In genomic region chr10:119320981-119321380, GRCh38 we compare ENCODE assay signal across 24 cellular contexts.
DNase-seq lines count a peak whose midpoint lies in the region; ATAC-seq, FAIRE-seq and TF ChIP-seq lines count a peak whose summit lies in the region.
"Had no signal": no experiment of that assay in that cellular context is flagged by ENCODE, and none has a peak within 500 bp of the region (broad histone marks: within the 10 kb centered on the region; RNA-seq: fewer than 3 reads in every experiment).

No MANE protein-coding gene starts in this region.

- no peak overlapping the region for H3K9ac ChIP-seq in GM12878 (ENCODE audit: control insufficient read depth, insufficient read depth, low read length)

- H3K36me3 Mint-ChIP-seq in IgD-negative memory B cell = peaks cover 6% of the 10 kb centered on the region
- peaks cover 3% of the 10 kb centered on the region for H3K36me3 Mint-ChIP-seq in neural crest cell (ENCODE audit: low read depth)
- H3K36me3 Mint-ChIP-seq in T-cell = peaks cover 12% of the 10 kb centered on the region

- H3K9me3 Mint-ChIP-seq in IgD-negative memory B cell (peaks cover 0 to 3% (median 2%) of the 10 kb centered on the region in 3 donors), neural crest cell (no peaks in the 10 kb centered on the region), T-cell (no peaks in the 10 kb centered on the region)
- H3K9me3 Mint-ChIP-seq: activated T-helper 2 cell treated with anti-CD3 and anti-CD28 coated beads, Interferon-gamma antibody, Interleukin-2, Interleukin-4, amounts not matched to agents 10 μg/mL and 5 μg/mL and 100 μg/mL, durations not matched to agents 14 hours and 24 hours and 36 hours; CD4-positive, alpha-beta memory T cell; central memory CD8-positive, alpha-beta T cell had no signal

- BruUV-seq in GM12878 (replicated peaks; lab: Mats Ljungman, UMichigan) = no TSS peak

- no peaks in the 10 kb centered on the region for H3K27me3 ChIP-seq in GM12878 (replicated peaks in 1 of 2; ENCODE audit: control insufficient read depth in 2 of 2, insufficient read depth in 2 of 2, low read length in 1 of 2)
- H3K27me3 ChIP-seq: ovary, vagina had no signal

- CTCF ChIA-PET in GM12878 (lab: Yijun Ruan, JAX) (interaction anchor here (1.1 to 1.3 kb wide), 2 partner anchors 111 to 121 kb away, joined by 3 to 4 read pairs; no protein-coding TSS in a partner anchor), T-cell (lab: Charles Lee) (interaction anchor here (0.6 kb wide), 2 partner anchors 55 to 95 kb away, joined by 3 to 4 read pairs; no protein-coding TSS in a partner anchor)

- ATAC-seq in GM12878 = peak; percentile 16; the same call in 1 of the 3 replicates
- ATAC-seq in T-cell (replicated peaks in 1 of 4) = no peak
- no peak for ATAC-seq in HG02973 (IDR thresholded peaks at IDR 0.05; ENCODE audit: unreplicated experiment)
- ATAC-seq: stimulated activated naive CD8-positive, alpha-beta T cell treated with anti-CD3 and anti-CD28 coated beads, Interleukin-15, Interleukin-2, amounts not matched to agents 100 U/mL and 50 U/mL, for 24 hours; T-helper 17 cell had no signal

- RAD21 ChIA-PET in GM12878 (lab: Charles Lee; ENCODE audit: unreplicated experiment) = no interaction called here

- TF ChIP-seq EP300 in GM12878 (IDR thresholded peaks at IDR 0.05; ENCODE audit: borderline replicate concordance in 1 of 2, control insufficient read depth in 1 of 2, low read depth in 2 of 2, low read length in 2 of 2) = no peak

- TF ChIP-seq CTCF in GM12878 (IDR thresholded peaks at IDR 0.05 in 2 of 3, conservative IDR thresholded peaks at IDR 0.05 in 1 of 3; ENCODE audit: control insufficient read depth in 2 of 3, extremely low read depth in 1 of 3, insufficient read depth in 1 of 3, low read depth in 3 of 3, low read length in 3 of 3) (no peak), neural crest cell (conservative IDR thresholded peaks at IDR 0.05) (no peak)

- TF ChIP-seq POLR2A in GM12878 (IDR thresholded peaks at IDR 0.05; ENCODE audit: low read depth, low read length) = no peak

- intact Hi-C loops in GM12878 (cut with micrococcal nuclease; ENCODE audit: unreplicated experiment) = no loop called here

- H3K4me2 ChIP-seq in GM12878 (ENCODE audit: control insufficient read depth, insufficient read depth) = no peak overlapping the region

- H3K36me3 ChIP-seq in GM12878 (ENCODE audit: control insufficient read depth in 2 of 2, insufficient read depth in 2 of 2, low read length in 1 of 2) = no peaks in the 10 kb centered on the region; a peak in 1 of 4 replicates
- H3K36me3 ChIP-seq: HAP-1, ovary, thoracic aorta, vagina had no signal

- H3K27ac ChIP-seq in GM12878 (ENCODE audit: control insufficient read depth, insufficient read depth) = no peak overlapping the region
- H3K27ac ChIP-seq: ovary, SK-N-MC, thoracic aorta, vagina had no signal

- no peak overlapping the region for H3K4me3 ChIP-seq in GM12878
- H3K4me3 ChIP-seq: HAP-1, ovary, SK-N-MC, thoracic aorta, vagina had no signal

- H3K4me1 Mint-ChIP-seq in IgD-negative memory B cell (peaks cover 28 to 52% (median 38%) of the 10 kb centered on the region in 3 donors), neural crest cell (peaks cover 50% of the 10 kb centered on the region), T-cell (peaks cover 36 to 51% (median 50%) of the 10 kb centered on the region in 3 donors)

- peak; percentile 27 for DNase-seq in AG08396 (ENCODE audit: low spot score)
- DNase-seq in GM12878 (ENCODE audit: low read depth, low spot score) = no peak
- DNase-seq in neural crest cell (ENCODE audit: low read depth, low spot score) = no peak
- DNase-seq in activated CD4-positive, alpha-beta T cell treated with anti-CD3 and anti-CD28 coated beads, Interleukin-2, amount 50 U/mL, for 48 hours = no peak
- DNase-seq in T-cell = no peak
- DNase-seq: activated CD4-positive, alpha-beta T cell treated with anti-CD3 and anti-CD28 coated beads, Interleukin-2, amount 50 U/mL, for 4 hours; CD4-positive, alpha-beta memory T cell; mesendoderm; NCI-H1436; NCI-H510A treated with DMSO at 0.1 percent for 48 hours; ovary; stimulated activated CD4-positive, alpha-beta T cell treated with anti-CD3 and anti-CD28 coated beads, Interleukin-4, amount 100 ng/mL, for 24 hours; stimulated activated naive CD8-positive, alpha-beta T cell treated with anti-CD3 and anti-CD28 coated beads, Interleukin-15, Interleukin-2, amounts not matched to agents 100 U/mL and 50 U/mL, for 24 hours; T-helper 17 cell had no signal

- no peak overlapping the region for H2AFZ ChIP-seq in GM12878 (ENCODE audit: control insufficient read depth, low read depth, low read length)

- POLR2A ChIA-PET in GM12878 (lab: Charles Lee) = interaction anchor here (0.9 kb wide), 1 partner anchor 157 kb away, joined by 9 read pairs; no protein-coding TSS in a partner anchor
- POLR2A ChIA-PET in T-cell (lab: Charles Lee) = interaction anchor here in 1 of 2 donors (0.7 kb wide), 1 partner anchor 53 kb away, joined by 3 read pairs; no protein-coding TSS in a partner anchor

- 59% methylated on average over 6 of the region's 6 CpGs for WGBS in GM12878 (ENCODE audit: insufficient coverage, insufficient replicate concordance, low lambda C conversion rate, missing lambda C conversion rate)

- peaks cover 12% of the 10 kb centered on the region for H3K4me1 ChIP-seq in GM12878 (ENCODE audit: control insufficient read depth, insufficient read depth, low read length)

- H4K20me1 ChIP-seq in GM12878 (ENCODE audit: control insufficient read depth, insufficient read depth) = peaks cover 12% of the 10 kb centered on the region

- SMC1A ChIA-PET in GM12878 (lab: Charles Lee; ENCODE audit: uncharacterized antibody, unreplicated experiment) = interaction anchor here (1.0 to 2.3 kb wide), 2 partner anchors 11 to 18 kb away, joined by 3 to 6 read pairs; no protein-coding TSS in a partner anchor

- H3K27me3 Mint-ChIP-seq in IgD-negative memory B cell = no peaks in the 10 kb centered on the region
- no peaks in the 10 kb centered on the region for H3K27me3 Mint-ChIP-seq in neural crest cell (ENCODE audit: low read depth)
- H3K27me3 Mint-ChIP-seq in T-cell = no peaks in the 10 kb centered on the region
- H3K27me3 Mint-ChIP-seq: activated naive CD8-positive, alpha-beta T cell; CD4-positive, alpha-beta memory T cell; central memory CD8-positive, alpha-beta T cell; T-helper 17 cell had no signal

- no peaks in the 10 kb centered on the region for H3K9me3 ChIP-seq in GM12878 (replicated peaks; ENCODE audit: control insufficient read depth, insufficient read depth, low read length)
- H3K9me3 ChIP-seq: HAP-1, ovary, thoracic aorta, vagina had no signal

- peaks cover 12% of the 10 kb centered on the region for H3K79me2 ChIP-seq in GM12878 (ENCODE audit: control insufficient read depth, insufficient read depth, low read length)

- TF ChIP-seq RAD21 in GM12878 (IDR thresholded peaks at IDR 0.05; ENCODE audit: insufficient read depth, low read depth, low read length) = no peak

- in situ Hi-C loops in GM12878 (cut with MboI) = no loop called here

- H3K4me3 Mint-ChIP-seq in IgD-negative memory B cell = peak overlapping the region in 2 of 4 donors; percentile 5 to 17
- peak overlapping the region; percentile 20 for H3K4me3 Mint-ChIP-seq in neural crest cell
- H3K4me3 Mint-ChIP-seq in T-cell = no peak overlapping the region
- H3K4me3 Mint-ChIP-seq: activated naive CD8-positive, alpha-beta T cell; CD4-positive, alpha-beta memory T cell; central memory CD8-positive, alpha-beta T cell; T-helper 17 cell had no signal

- H3K27ac Mint-ChIP-seq in IgD-negative memory B cell (peak overlapping the region in 2 of 3 donors; percentile 16 to 22), neural crest cell (ENCODE audit: unreplicated experiment) (no peak overlapping the region), T-cell (no peak overlapping the region)
- H3K27ac Mint-ChIP-seq: activated T-helper 2 cell treated with anti-CD3 and anti-CD28 coated beads, Interferon-gamma antibody, Interleukin-2, Interleukin-4, amounts not matched to agents 10 μg/mL and 5 μg/mL and 100 μg/mL, durations not matched to agents 14 hours and 24 hours and 36 hours had no signal

- no peak for FAIRE-seq in GM12878 (lab: Jason Lieb, UNC)
- FAIRE-seq: GM19239 had no signal

TF ChIP-seq in GM12878, 131 proteins besides CTCF, POLR2A, EP300 and RAD21 (continues in another document):
- TF ChIP-seq SRF (IDR thresholded peaks at IDR 0.05; ENCODE audit: low read depth in 2 of 2, low read length in 2 of 2) = 0 out of 4 replicates have a peak, but pooled peaks of 1 of the 2 experiments have one; percentile 22
- TF ChIP-seq SUPT20H (IDR thresholded peaks at IDR 0.05; ENCODE audit: borderline replicate concordance, control insufficient read depth, low read depth, low read length) = no peak
- TF ChIP-seq WRNIP1 (IDR thresholded peaks at IDR 0.05; ENCODE audit: borderline replicate concordance, low read depth, low read length) = no peak
- TF ChIP-seq NFXL1 (IDR thresholded peaks at IDR 0.05; ENCODE audit: borderline replicate concordance) = no peak
- no peak for TF ChIP-seq NR2C1 (IDR thresholded peaks at IDR 0.05)
- TF ChIP-seq ZNF384 (IDR thresholded peaks at IDR 0.05; ENCODE audit: borderline replicate concordance, low read depth, low read length) = no peak
- no peak for TF ChIP-seq HSF1 (IDR thresholded peaks at IDR 0.05; ENCODE audit: low read depth, low read length)

Comparison
In these comparisons a context has a peak if more than half of its experiments do, and no peak if none do; other contexts are left out.
1. H3K27ac Mint-ChIP-seq: peak in IgD-negative memory B cell (2 of 3); none in neural crest cell (single experiment) and T-cell (0 of 2).